ENCODE assay signal across 28 cellular contexts in genomic region chr13:36428083-36428482, GRCh38. TPM values are rescaled to one million over a fixed set of nuclear protein-coding genes. Genes with fewer than 3 reads are reported as not detected.
DNase-seq lines count a peak whose midpoint lies in the region; ATAC-seq and TF ChIP-seq lines count a peak whose summit lies in the region.
"Had no signal": no experiment of that assay in that cellular context is flagged by ENCODE, and none has a peak within 500 bp of the region (broad histone marks: within the 10 kb centered on the region; RNA-seq: fewer than 3 reads in every experiment).

No MANE protein-coding gene starts in this region.

- no peaks in the 10 kb centered on the region for H3K36me3 Mint-ChIP-seq in natural killer cell
- no peaks in the 10 kb centered on the region for H3K36me3 Mint-ChIP-seq in CD8-positive, alpha-beta T cell
- H3K36me3 Mint-ChIP-seq: activated naive CD4-positive, alpha-beta T cell treated with anti-CD3 and anti-CD28 coated beads, Interleukin-2, amount 10 ng/mL, durations not matched to agents 7 days and 5 days; naive thymus-derived CD8-positive, alpha-beta T cell; stimulated activated effector memory CD8-positive, alpha-beta T cell treated with anti-CD3 and anti-CD28 coated beads, Interleukin-12 subunit alpha, Interleukin-12 subunit beta, amount 100 ng/mL, for 72 hours; WTC11 had no signal

- no peak overlapping the region for H2BK12ac ChIP-seq in mesenchymal stem cell (ENCODE audit: low read length in 2 of 2)

- H2BK15ac ChIP-seq in mesenchymal stem cell (ENCODE audit: low read depth, poor library complexity, severe bottlenecking), result no peak overlapping the region

- CTCF ChIA-PET in CD8-positive, alpha-beta T cell (lab: Charles Lee), result interaction anchor here (1.0 kb wide), 1 partner anchor 10 kb away, joined by 3 read pairs; no protein-coding TSS in a partner anchor

- no peak overlapping the region for H3K4ac ChIP-seq in mesenchymal stem cell (ENCODE audit: low read depth in 1 of 2, low read length in 2 of 2)

- H2AFZ ChIP-seq in mesenchymal stem cell (ENCODE audit: low read depth, low read length), result no peak overlapping the region

- no peak overlapping the region for H2BK5ac ChIP-seq in mesenchymal stem cell (ENCODE audit: low read depth, low read length, poor library complexity, severe bottlenecking)

- H3K9me3 Mint-ChIP-seq in natural killer cell, result peaks cover 0 to 2% of the 10 kb centered on the region in 2 donors
- H3K9me3 Mint-ChIP-seq in CD8-positive, alpha-beta T cell, result peaks cover 8% of the 10 kb centered on the region

- 61% methylated on average over 2 of the region's 2 CpGs for WGBS in mesenchymal stem cell

- DNase-seq in LoVo (ENCODE audit: low spot score) (peak; percentile 22), RWPE2 (ENCODE audit: low spot score) (no peak), fibroblast of pulmonary artery (ENCODE audit: low read depth) (peak; percentile 67), skeletal muscle cell (ENCODE audit: low read depth) (peak; percentile 27), natural killer cell (no peak), mesenchymal stem cell (no peak)
- DNase-seq in CD8-positive, alpha-beta T cell, result no peak
- DNase-seq: activated CD4-positive, alpha-beta T cell treated with anti-CD3 and anti-CD28 coated beads, Interleukin-2, amount 50 U/mL, for 4 hours; activated naive CD4-positive, alpha-beta T cell treated with anti-CD3 and anti-CD28 coated beads, Interleukin-2, amount 10 ng/mL, durations not matched to agents 7 days and 5 days; caudate nucleus; EL; foreskin melanocyte; Kasumi-1; left ventricle myocardium inferior; midbrain; naive thymus-derived CD8-positive, alpha-beta T cell; NCI-H1105; NCI-H2029 treated with DMSO at 0.1 percent for 48 hours; NCI-H446; Right ventricle myocardium superior; stimulated activated CD4-positive, alpha-beta T cell treated with anti-CD3 and anti-CD28 coated beads, Interleukin-2, amount 100 ng/mL, for 48 hours; uterus had no signal

- no peak overlapping the region for H2AK5ac ChIP-seq in mesenchymal stem cell (ENCODE audit: low read length, severe bottlenecking)

- intact Hi-C loops in natural killer cell (cut with micrococcal nuclease), result no loop called here
- intact Hi-C loops in CD8-positive, alpha-beta T cell (cut with DNase I, micrococcal nuclease), result loop anchor here (10.0 kb wide), 2 partner anchors 307 to 417 kb away; no protein-coding TSS in a partner anchor

- H3K14ac ChIP-seq in mesenchymal stem cell (ENCODE audit: low read length in 2 of 2), result no peak overlapping the region

- ATAC-seq in RWPE2 (ENCODE audit: low read depth), result peak; percentile 62
- ATAC-seq in natural killer cell, result no peak
- no peak for ATAC-seq in CD8-positive, alpha-beta T cell
- ATAC-seq: naive thymus-derived CD8-positive, alpha-beta T cell; stimulated activated effector memory CD8-positive, alpha-beta T cell treated with anti-CD3 and anti-CD28 coated beads, Interleukin-12 subunit alpha, Interleukin-12 subunit beta, amount 100 ng/mL, for 72 hours; WTC11 had no signal

- H3K27ac ChIP-seq in RWPE2 (ENCODE audit: poor library complexity, severe bottlenecking) (peak overlapping the region; percentile 62), mesenchymal stem cell (ENCODE audit: low read length, poor library complexity, severe bottlenecking) (no peak overlapping the region)
- no peak overlapping the region for H3K27ac ChIP-seq in CD8-positive, alpha-beta T cell (ENCODE audit: low read depth, low read length)
- H3K27ac ChIP-seq: C4-2B, left ventricle myocardium inferior, uterus had no signal

- H3K4me2 ChIP-seq in mesenchymal stem cell (ENCODE audit: low read length, poor library complexity, severe bottlenecking), result no peak overlapping the region

- no peak overlapping the region for H3K4me3 Mint-ChIP-seq in natural killer cell
- no peak overlapping the region for H3K4me3 Mint-ChIP-seq in CD8-positive, alpha-beta T cell
- H3K4me3 Mint-ChIP-seq: activated naive CD4-positive, alpha-beta T cell treated with anti-CD3 and anti-CD28 coated beads, Interleukin-2, amount 10 ng/mL, durations not matched to agents 7 days and 5 days; activated T-helper 1 cell treated with anti-CD3 and anti-CD28 coated beads, Interleukin-12 subunit alpha, Interleukin-12 subunit beta, Interleukin-2, Interleukin-4 antibody, amounts not matched to agents 30 ng/mL and 10 ng/mL and 1 ng/mL, durations not matched to agents 14 hours and 24 hours and 36 hours; naive thymus-derived CD8-positive, alpha-beta T cell; stimulated activated effector memory CD8-positive, alpha-beta T cell treated with anti-CD3 and anti-CD28 coated beads, Interleukin-12 subunit alpha, Interleukin-12 subunit beta, amount 100 ng/mL, for 72 hours; WTC11 had no signal

- H3K23ac ChIP-seq in mesenchymal stem cell (ENCODE audit: low read length in 2 of 2), result no peak overlapping the region

- H4K8ac ChIP-seq in mesenchymal stem cell (ENCODE audit: low read length), result no peak overlapping the region

- no peak overlapping the region for H2BK120ac ChIP-seq in mesenchymal stem cell (ENCODE audit: low read depth, low read length)

- H3K18ac ChIP-seq in mesenchymal stem cell (ENCODE audit: low read depth in 1 of 2, low read length in 2 of 2), result no peak overlapping the region

- no peak overlapping the region for H3K4me3 ChIP-seq in RWPE2 (ENCODE audit: severe bottlenecking)
- H3K4me3 ChIP-seq in fibroblast of pulmonary artery (replicated peaks; ENCODE audit: low read depth, low read length), result no peak overlapping the region
- H3K4me3 ChIP-seq in skeletal muscle cell (ENCODE audit: low read depth, low read length), result no peak overlapping the region
- H3K4me3 ChIP-seq in mesenchymal stem cell (ENCODE audit: insufficient read depth in 1 of 2, low read depth in 1 of 2, low read length in 2 of 2), result no peak overlapping the region
- H3K4me3 ChIP-seq in CD8-positive, alpha-beta T cell (ENCODE audit: low read depth, low read length), result no peak overlapping the region
- H3K4me3 ChIP-seq: left ventricle myocardium inferior, uterus had no signal

- peaks cover 1% of the 10 kb centered on the region for H3K9me3 ChIP-seq in RWPE2 (ENCODE audit: severe bottlenecking)
- peaks cover 9% of the 10 kb centered on the region for H3K9me3 ChIP-seq in mesenchymal stem cell (ENCODE audit: control insufficient read depth, low read length)
- H3K9me3 ChIP-seq in CD8-positive, alpha-beta T cell (ENCODE audit: low read length), result no peaks in the 10 kb centered on the region
- H3K9me3 ChIP-seq: uterus had no signal

- no peaks in the 10 kb centered on the region for H3K79me1 ChIP-seq in mesenchymal stem cell (replicated peaks; ENCODE audit: low read length, poor library complexity, severe bottlenecking)

- H3K4me1 ChIP-seq in RWPE2 (ENCODE audit: insufficient read depth, poor library complexity, severe bottlenecking) (peaks cover 11% of the 10 kb centered on the region), mesenchymal stem cell (ENCODE audit: control insufficient read depth, insufficient read depth, low read depth, low read length) (peaks cover 20% of the 10 kb centered on the region)
- H3K4me1 ChIP-seq in CD8-positive, alpha-beta T cell (ENCODE audit: insufficient read depth, low read length), result peaks cover 3% of the 10 kb centered on the region
- H3K4me1 ChIP-seq: uterus had no signal

- H3K36me3 ChIP-seq in RWPE2 (ENCODE audit: low read depth), result no peaks in the 10 kb centered on the region
- H3K36me3 ChIP-seq in mesenchymal stem cell (ENCODE audit: control insufficient read depth in 1 of 2, insufficient read depth in 2 of 2, low read depth in 1 of 2, low read length in 2 of 2), result no peaks in the 10 kb centered on the region
- no peaks in the 10 kb centered on the region for H3K36me3 ChIP-seq in CD8-positive, alpha-beta T cell (ENCODE audit: insufficient read depth, low read length)
- H3K36me3 ChIP-seq: left ventricle myocardium inferior, uterus had no signal

- no peaks in the 10 kb centered on the region for H3K27me3 ChIP-seq in RWPE2 (ENCODE audit: insufficient read depth, poor library complexity, severe bottlenecking)
- peaks cover 30 to 34% of the 10 kb centered on the region in 2 experiments for H3K27me3 ChIP-seq in mesenchymal stem cell (ENCODE audit: control insufficient read depth in 1 of 2, insufficient read depth in 1 of 2, low read length in 2 of 2)
- peaks cover 21% of the 10 kb centered on the region for H3K27me3 ChIP-seq in CD8-positive, alpha-beta T cell (ENCODE audit: insufficient read depth, low read length)

- no peaks in the 10 kb centered on the region for H3K4me1 Mint-ChIP-seq in natural killer cell
- H3K4me1 Mint-ChIP-seq in CD8-positive, alpha-beta T cell (ENCODE audit: low read depth), result peaks cover 11% of the 10 kb centered on the region
- H3K4me1 Mint-ChIP-seq: stimulated activated effector memory CD8-positive, alpha-beta T cell treated with anti-CD3 and anti-CD28 coated beads, Interleukin-12 subunit alpha, Interleukin-12 subunit beta, amount 100 ng/mL, for 72 hours had no signal

- POLR2A ChIA-PET in CD8-positive, alpha-beta T cell (lab: Charles Lee), result no interaction called here

- no peak overlapping the region for H4K91ac ChIP-seq in mesenchymal stem cell (ENCODE audit: low read length)

- no peak overlapping the region for H3K9ac ChIP-seq in mesenchymal stem cell (ENCODE audit: low read length)

- H3K27ac Mint-ChIP-seq in natural killer cell, result no peak overlapping the region
- no peak overlapping the region for H3K27ac Mint-ChIP-seq in CD8-positive, alpha-beta T cell
- H3K27ac Mint-ChIP-seq: activated naive CD4-positive, alpha-beta T cell treated with anti-CD3 and anti-CD28 coated beads, Interleukin-2, amount 10 ng/mL, durations not matched to agents 7 days and 5 days; activated T-helper 1 cell treated with anti-CD3 and anti-CD28 coated beads, Interleukin-12 subunit alpha, Interleukin-12 subunit beta, Interleukin-2, Interleukin-4 antibody, amounts not matched to agents 30 ng/mL and 10 ng/mL and 1 ng/mL, durations not matched to agents 14 hours and 24 hours and 36 hours; naive thymus-derived CD8-positive, alpha-beta T cell; stimulated activated effector memory CD8-positive, alpha-beta T cell treated with anti-CD3 and anti-CD28 coated beads, Interleukin-12 subunit alpha, Interleukin-12 subunit beta, amount 100 ng/mL, for 72 hours; WTC11 had no signal

- H3K27me3 Mint-ChIP-seq in natural killer cell (ENCODE audit: low read depth in 2 of 2), result peaks cover 24 to 56% of the 10 kb centered on the region in 2 donors
- peaks cover 45% of the 10 kb centered on the region for H3K27me3 Mint-ChIP-seq in CD8-positive, alpha-beta T cell (ENCODE audit: low read depth)

- TF ChIP-seq CTCF in RWPE2 (IDR thresholded peaks at IDR 0.05; ENCODE audit: poor library complexity, severe bottlenecking) (no peak), fibroblast of pulmonary artery (IDR thresholded peaks at IDR 0.05; ENCODE audit: low read length, missing control alignments) (no peak), natural killer cell (IDR thresholded peaks at IDR 0.05) (no peak)
- no peak for TF ChIP-seq CTCF in CD8-positive, alpha-beta T cell (IDR thresholded peaks at IDR 0.05)

RNA-seq across cellular contexts. Expression of gene CCNA1, which starts 4.2 kb away (rescaled TPM):
- 1 to 10 TPM in 1 of 3 donors, under 1 TPM in 1, not detected in 1; 0.20 to 7.7 TPM for total RNA-seq in natural killer cell
- polyA plus RNA-seq in mesenchymal stem cell (2013, experiment 1 of 2), result 0.06 TPM
- polyA plus RNA-seq in mesenchymal stem cell (2013, experiment 2 of 2), result 0.03 TPM
- not detected for total RNA-seq in CD8-positive, alpha-beta T cell
- total RNA-seq: left ventricle myocardium inferior; naive thymus-derived CD8-positive, alpha-beta T cell; osteoblast; Right ventricle myocardium superior had no signal
- polyA plus RNA-seq: AG04450; naive thymus-derived CD8-positive, alpha-beta T cell had no signal

Comparison
In these comparisons a context has a peak if more than half of its experiments do, and no peak if none do; other contexts are left out.
1. DNase-seq: peak in LoVo (single experiment), fibroblast of pulmonary artery (single experiment) and skeletal muscle cell (single experiment); none in RWPE2 (single experiment), natural killer cell (single experiment), mesenchymal stem cell (single experiment) and CD8-positive, alpha-beta T cell (0 of 7).